8 cellular contexts compared by ENCODE assay signal in the genomic region with DNA sequence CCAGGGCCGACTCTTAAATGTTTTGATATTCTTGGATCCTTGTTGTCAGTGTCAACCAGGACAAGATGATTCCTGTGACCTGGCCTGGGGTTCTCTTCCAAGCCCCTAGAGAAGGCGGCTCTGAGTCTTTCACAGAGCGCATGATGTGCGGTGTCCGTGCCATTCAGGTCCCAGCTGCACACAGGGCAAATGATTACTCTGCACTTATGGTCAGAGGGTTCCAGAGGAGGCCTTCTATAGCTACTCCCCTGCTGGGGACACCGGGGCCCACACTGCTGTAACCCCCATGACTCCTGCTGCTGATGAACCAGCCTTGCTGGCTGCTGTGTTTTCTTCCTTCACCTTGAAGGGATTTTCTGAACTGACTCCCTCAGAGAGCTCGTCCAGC. TPM values are rescaled to one million over a fixed set of nuclear protein-coding genes. Genes with fewer than 3 reads are reported as not detected.
A peak's percentile ranks its signal among the peaks of the same experiment; 100 is the strongest.
DNase-seq lines count a peak whose midpoint lies in the region; ATAC-seq and TF ChIP-seq lines count a peak whose summit lies in the region.

No MANE protein-coding gene starts in this region.

- TF ChIP-seq EP300 in neural cell (conservative IDR thresholded peaks at IDR 0.05; ENCODE audit: poor library complexity, severe bottlenecking) = no peak

- H3F3A ChIP-seq in neural cell (ENCODE audit: insufficient read depth, low read length, poor library complexity, severe bottlenecking) = no peaks in the 10 kb centered on the region

- H3K4me2 ChIP-seq in BLaER1 (peak overlapping the region; percentile 98; the same call in 1 of the 2 replicates), neural cell (ENCODE audit: low read length) (peak overlapping the region; percentile 75)

- H3K9ac ChIP-seq in BLaER1 (no peak overlapping the region), neural cell (ENCODE audit: low read length) (peak overlapping the region; percentile 74)

- H3K4me1 ChIP-seq in BLaER1 = peaks cover 16% of the 10 kb centered on the region

- peaks cover 23% of the 10 kb centered on the region for H4K20me1 ChIP-seq in BLaER1
- H4K20me1 ChIP-seq in neural cell (ENCODE audit: insufficient read depth) = no peaks in the 10 kb centered on the region

- no peak for TF ChIP-seq RAD21 in neural cell (conservative IDR thresholded peaks at IDR 0.05)

- H3K79me2 ChIP-seq in neural cell (replicated peaks; ENCODE audit: insufficient read depth, low read length) = peaks cover 19% of the 10 kb centered on the region

- H3K27me3 ChIP-seq in BLaER1 = peaks cover 61% of the 10 kb centered on the region
- no peaks in the 10 kb centered on the region for H3K27me3 ChIP-seq in neural cell (ENCODE audit: insufficient read depth, low read depth, low read length)

- no peak overlapping the region for H2AFZ ChIP-seq in neural cell (ENCODE audit: low read depth, low read length)

- DNase-seq in NB4 (ENCODE audit: low read depth) (peak; percentile 29), epithelial cell of prostate (ENCODE audit: low read depth, low spot score) (no peak), NOMO-1 (lab: John Stamatoyannopoulos, UW; ENCODE audit: unreplicated experiment in 2 of 2) (no peak), NCI-H2107 (lab: John Stamatoyannopoulos, UW) (no peak)

- H3K4me3 ChIP-seq in BLaER1 = 0 out of 2 replicates have a peak overlapping the region, but pooled peaks have one; percentile 72
- H3K4me3 ChIP-seq in NB4 (ENCODE audit: low read depth, low read length) = peak overlapping the region; percentile 62
- H3K4me3 ChIP-seq in neural cell (ENCODE audit: low read length) = peak overlapping the region; percentile 84

- H3K9me3 ChIP-seq in BLaER1 (no peaks in the 10 kb centered on the region), neural cell (ENCODE audit: low read length) (no peaks in the 10 kb centered on the region)

- ATAC-seq in GM19455 (IDR thresholded peaks at IDR 0.05; ENCODE audit: unreplicated experiment) (no peak), HG03439 (IDR thresholded peaks at IDR 0.05; ENCODE audit: unreplicated experiment) (no peak)

- H3K27ac ChIP-seq in BLaER1 (no peak overlapping the region), epithelial cell of prostate (peak overlapping the region; percentile 78), neural cell (ENCODE audit: low read length) (peak overlapping the region; percentile 30)

- no peaks in the 10 kb centered on the region for H3K9me2 ChIP-seq in neural cell (ENCODE audit: insufficient read depth, low read length)

- H3K36me3 ChIP-seq in BLaER1 (no peaks in the 10 kb centered on the region), neural cell (ENCODE audit: insufficient read depth, low read length) (no peaks in the 10 kb centered on the region)

- TF ChIP-seq POLR2A in NB4 (IDR thresholded peaks at IDR 0.05; ENCODE audit: extremely low read depth, insufficient read length) = no peak

- TF ChIP-seq CTCF in NB4 (IDR thresholded peaks at IDR 0.05; ENCODE audit: low read depth, low read length) = no peak
- TF ChIP-seq CTCF in neural cell (IDR thresholded peaks at IDR 0.05; ENCODE audit: poor library complexity, severe bottlenecking) = no peak

TF ChIP-seq in neural cell, 6 proteins besides CTCF, POLR2A, EP300 and RAD21:
- TF ChIP-seq SMC3 (conservative IDR thresholded peaks at IDR 0.05; ENCODE audit: poor library complexity) = no peak
- no peak for TF ChIP-seq MXI1 (conservative IDR thresholded peaks at IDR 0.05; ENCODE audit: poor library complexity, severe bottlenecking)
- no peak for TF ChIP-seq EZH2 (IDR thresholded peaks at IDR 0.05; ENCODE audit: borderline replicate concordance, insufficient read depth, low read length, poor library complexity, severe bottlenecking)
- TF ChIP-seq, protein P1, sequence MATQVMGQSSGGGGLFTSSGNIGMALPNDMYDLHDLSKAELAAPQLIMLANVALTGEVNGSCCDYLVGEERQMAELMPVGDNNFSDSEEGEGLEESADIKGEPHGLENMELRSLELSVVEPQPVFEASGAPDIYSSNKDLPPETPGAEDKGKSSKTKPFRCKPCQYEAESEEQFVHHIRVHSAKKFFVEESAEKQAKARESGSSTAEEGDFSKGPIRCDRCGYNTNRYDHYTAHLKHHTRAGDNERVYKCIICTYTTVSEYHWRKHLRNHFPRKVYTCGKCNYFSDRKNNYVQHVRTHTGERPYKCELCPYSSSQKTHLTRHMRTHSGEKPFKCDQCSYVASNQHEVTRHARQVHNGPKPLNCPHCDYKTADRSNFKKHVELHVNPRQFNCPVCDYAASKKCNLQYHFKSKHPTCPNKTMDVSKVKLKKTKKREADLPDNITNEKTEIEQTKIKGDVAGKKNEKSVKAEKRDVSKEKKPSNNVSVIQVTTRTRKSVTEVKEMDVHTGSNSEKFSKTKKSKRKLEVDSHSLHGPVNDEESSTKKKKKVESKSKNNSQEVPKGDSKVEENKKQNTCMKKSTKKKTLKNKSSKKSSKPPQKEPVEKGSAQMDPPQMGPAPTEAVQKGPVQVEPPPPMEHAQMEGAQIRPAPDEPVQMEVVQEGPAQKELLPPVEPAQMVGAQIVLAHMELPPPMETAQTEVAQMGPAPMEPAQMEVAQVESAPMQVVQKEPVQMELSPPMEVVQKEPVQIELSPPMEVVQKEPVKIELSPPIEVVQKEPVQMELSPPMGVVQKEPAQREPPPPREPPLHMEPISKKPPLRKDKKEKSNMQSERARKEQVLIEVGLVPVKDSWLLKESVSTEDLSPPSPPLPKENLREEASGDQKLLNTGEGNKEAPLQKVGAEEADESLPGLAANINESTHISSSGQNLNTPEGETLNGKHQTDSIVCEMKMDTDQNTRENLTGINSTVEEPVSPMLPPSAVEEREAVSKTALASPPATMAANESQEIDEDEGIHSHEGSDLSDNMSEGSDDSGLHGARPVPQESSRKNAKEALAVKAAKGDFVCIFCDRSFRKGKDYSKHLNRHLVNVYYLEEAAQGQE (IDR thresholded peaks at IDR 0.05; ENCODE audit: borderline replicate concordance) = no peak
- no peak for TF ChIP-seq TAF1 (IDR thresholded peaks at IDR 0.05; ENCODE audit: low read depth)
- no peak for TF ChIP-seq POLR2AphosphoS5 (IDR thresholded peaks at IDR 0.05)

RNA-seq across cellular contexts. Expression of a gene that starts 1.4 kb away (rescaled TPM):
- 20.1 and 25.0 TPM in 2 replicates for polyA plus RNA-seq in neural cell
- polyA minus RNA-seq in neural cell = 48.5 and 52.6 TPM in 2 replicates
